ENCODE assay signal across 15 cellular contexts in genomic region chr16:85472514-85472913, GRCh38.
"Had no signal": no experiment of that assay in that cellular context is flagged by ENCODE, and none has a peak within 500 bp of the region (broad histone marks: within the 10 kb centered on the region; RNA-seq: fewer than 3 reads in every experiment).

No MANE protein-coding gene starts in this region.

- H3K36me3 Mint-ChIP-seq: naive thymus-derived CD8-positive, alpha-beta T cell had no signal

- H3K4me1 ChIP-seq: colonic mucosa had no signal

- ATAC-seq: activated CD8-positive, alpha-beta T cell treated with anti-CD3 and anti-CD28 coated beads for 36 hours; naive thymus-derived CD8-positive, alpha-beta T cell had no signal

- H3K27me3 Mint-ChIP-seq: activated CD8-positive, alpha-beta T cell treated with anti-CD3 and anti-CD28 coated beads for 36 hours had no signal

- H3K27ac Mint-ChIP-seq: activated CD8-positive, alpha-beta T cell treated with anti-CD3 and anti-CD28 coated beads for 36 hours had no signal

- H3K9me3 Mint-ChIP-seq: activated CD8-positive, alpha-beta T cell treated with anti-CD3 and anti-CD28 coated beads for 36 hours; naive thymus-derived CD8-positive, alpha-beta T cell had no signal

- DNase-seq: activated CD4-positive, alpha-beta T cell treated with anti-CD3 and anti-CD28 coated beads for 4 hours; activated CD8-positive, alpha-beta memory T cell treated with anti-CD3 and anti-CD28 coated beads, Interleukin-2, amount 50 U/mL, for 48 hours; activated CD8-positive, alpha-beta T cell treated with anti-CD3 and anti-CD28 coated beads for 36 hours; aorta; caudate nucleus; foreskin melanocyte; kidney; naive thymus-derived CD8-positive, alpha-beta T cell; stimulated activated CD4-positive, alpha-beta T cell treated with anti-CD3 and anti-CD28 coated beads, Interleukin-15, amount 100 ng/mL, for 24 hours; stimulated activated CD4-positive, alpha-beta T cell treated with anti-CD3 and anti-CD28 coated beads, Interleukin-4, amount 100 ng/mL, for 24 hours; T-helper 9 cell; uterus had no signal

- H3K27ac ChIP-seq: colonic mucosa, stomach, thoracic aorta had no signal

- H3K4me3 Mint-ChIP-seq: activated CD8-positive, alpha-beta T cell treated with anti-CD3 and anti-CD28 coated beads for 36 hours had no signal

- H3K9me3 ChIP-seq: colonic mucosa, stomach, thoracic aorta, uterus had no signal

- H3K4me3 ChIP-seq: colonic mucosa, stomach, thoracic aorta, uterus had no signal

- H3K36me3 ChIP-seq: colonic mucosa, stomach, thoracic aorta, uterus had no signal

- H3K27me3 ChIP-seq: colonic mucosa, stomach, uterus had no signal
